In the genomic region with DNA sequence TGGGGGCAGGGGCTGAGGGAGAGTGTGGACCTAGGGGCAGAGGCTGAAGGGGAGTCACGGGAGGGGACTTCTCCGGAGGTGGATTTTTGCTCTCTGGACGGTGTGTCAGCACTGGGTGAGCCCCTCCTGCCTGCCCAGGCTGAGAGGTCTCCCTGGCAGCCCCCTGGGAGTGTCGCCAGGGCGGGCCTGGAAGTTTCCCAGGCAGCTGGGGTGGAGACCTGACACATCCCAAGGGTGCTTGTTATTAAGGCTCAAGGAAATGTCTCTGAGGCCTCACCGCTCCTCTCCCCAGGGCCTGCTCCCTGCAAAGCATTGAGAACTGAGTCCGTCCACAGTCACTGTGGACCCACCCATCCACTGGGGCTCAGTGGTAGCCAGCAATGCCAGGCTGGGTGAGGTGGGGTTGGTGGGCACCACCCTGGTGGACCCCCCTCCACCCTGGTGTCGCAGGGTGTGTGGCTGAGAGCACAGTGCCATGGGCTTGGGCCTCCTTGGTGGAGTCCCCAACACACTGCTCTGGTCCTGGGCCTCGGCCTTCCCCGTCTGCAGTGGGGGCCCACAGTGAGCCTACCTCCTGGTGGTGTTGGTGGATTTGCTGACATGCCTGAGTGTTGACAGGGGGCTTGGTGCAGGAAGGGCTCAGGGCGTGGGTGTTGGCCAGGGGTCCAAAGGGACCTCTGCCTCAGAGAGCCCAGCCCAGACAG, we compare ENCODE assay signal across 8 cellular contexts. TPM values are rescaled to one million over a fixed set of nuclear protein-coding genes. Genes with fewer than 3 reads are reported as not detected.
DNase-seq lines count a peak whose midpoint lies in the region; ATAC-seq, FAIRE-seq and TF ChIP-seq lines count a peak whose summit lies in the region.

No MANE protein-coding gene starts in this region.

- H3K4me3 ChIP-seq in colonic mucosa, result peak overlapping the region; percentile 12
- peak overlapping the region; percentile 15 to 41 for H3K4me3 ChIP-seq in mucosa of rectum (ENCODE audit: low read length in 2 of 2)
- peak overlapping the region in 3 of 4 donors; percentile 88 to 96 (median 91) for H3K4me3 ChIP-seq in upper lobe of left lung

- no peak for TF ChIP-seq EP300 in upper lobe of left lung (IDR thresholded peaks at IDR 0.05)

- H3K4me1 Mint-ChIP-seq in activated T-cell treated with anti-CD3 and anti-CD28 coated beads, Interleukin-2, amount 50 U/mL, for 72 hours (ENCODE audit: low read depth), result peaks cover 48% of the 10 kb centered on the region

- no peak for FAIRE-seq in HTR-8/SVneo (lab: Jason Lieb, UNC)

- H3K36me3 ChIP-seq in colonic mucosa (no peaks in the 10 kb centered on the region), mucosa of rectum (ENCODE audit: control insufficient read depth in 2 of 2, insufficient read depth in 2 of 2, low read length in 2 of 2) (no peaks in the 10 kb centered on the region), upper lobe of left lung (peaks cover 0 to 3% (median 0%) of the 10 kb centered on the region in 4 donors)

- intact Hi-C loops in colonic mucosa (cut with DNase I), result no loop called here

- H3K4me1 ChIP-seq in colonic mucosa (peaks cover 32% of the 10 kb centered on the region), mucosa of rectum (ENCODE audit: control insufficient read depth in 2 of 2, insufficient read depth in 2 of 2, low read length in 2 of 2) (peaks cover 57 to 63% of the 10 kb centered on the region in 2 donors), upper lobe of left lung (peaks cover 61 to 87% (median 78%) of the 10 kb centered on the region in 4 donors)

- no peak for TF ChIP-seq CTCF in colonic mucosa (IDR thresholded peaks at IDR 0.05)
- TF ChIP-seq CTCF in upper lobe of left lung (IDR thresholded peaks at IDR 0.05), result no peak

- H3K9me3 ChIP-seq in colonic mucosa (no peaks in the 10 kb centered on the region), mucosa of rectum (ENCODE audit: control insufficient read depth in 2 of 2, low read length in 2 of 2) (no peaks in the 10 kb centered on the region), upper lobe of left lung (no peaks in the 10 kb centered on the region)

- ATAC-seq in activated T-cell treated with anti-CD3 and anti-CD28 coated beads, Interleukin-2, amount 50 U/mL, for 72 hours (replicated peaks in 1 of 2), result no peak
- no peak for ATAC-seq in upper lobe of left lung (ENCODE audit: low FRiP score in 2 of 2)

- WGBS in upper lobe of left lung, 2 donors, result 53 to 67% methylated on average over 2 to 9 of the region's 11 CpGs

- no peak overlapping the region for H3K27ac Mint-ChIP-seq in activated T-cell treated with anti-CD3 and anti-CD28 coated beads, Interleukin-2, amount 50 U/mL, for 72 hours

- H3K36me3 Mint-ChIP-seq in activated T-cell treated with anti-CD3 and anti-CD28 coated beads, Interleukin-2, amount 50 U/mL, for 72 hours (ENCODE audit: insufficient read depth in 2 of 2), result no peaks in the 10 kb centered on the region

- no peak for DNase-seq in activated T-cell treated with anti-CD3 and anti-CD28 coated beads, Interleukin-2, amount 50 U/mL, for 72 hours
- no peak for DNase-seq in activated T-cell treated with anti-CD3 and anti-CD28 coated beads, Interleukin-2, amount 50 U/mL, for 1 hour
- DNase-seq in colonic mucosa (no peak), upper lobe of left lung (no peak), HTR-8/SVneo (ENCODE audit: insufficient read length, low spot score) (no peak), NCI-H446 (lab: John Stamatoyannopoulos, UW) (no peak), DMS153 treated with DMSO at 0.1 percent for 48 hours (lab: John Stamatoyannopoulos, UW; ENCODE audit: unreplicated experiment) (no peak)

- H3K9me3 Mint-ChIP-seq in activated T-cell treated with anti-CD3 and anti-CD28 coated beads, Interleukin-2, amount 50 U/mL, for 72 hours, result no peaks in the 10 kb centered on the region

- peak overlapping the region; percentile 43 to 54 for H3K9ac ChIP-seq in colonic mucosa (ENCODE audit: low read depth in 2 of 2, low read length in 2 of 2)
- H3K9ac ChIP-seq in mucosa of rectum (ENCODE audit: low read depth in 1 of 2, low read length in 2 of 2), result peak overlapping the region in 1 of 2 donors; percentile 13

- H3K27me3 ChIP-seq in colonic mucosa (no peaks in the 10 kb centered on the region), mucosa of rectum (ENCODE audit: control insufficient read depth in 2 of 2, insufficient read depth in 2 of 2, low read length in 2 of 2) (no peaks in the 10 kb centered on the region), upper lobe of left lung (no peaks in the 10 kb centered on the region)

- no peaks in the 10 kb centered on the region for H3K27me3 Mint-ChIP-seq in activated T-cell treated with anti-CD3 and anti-CD28 coated beads, Interleukin-2, amount 50 U/mL, for 72 hours (ENCODE audit: low read depth)

- H3K27ac ChIP-seq in colonic mucosa, result peak overlapping the region; percentile 55
- peak overlapping the region; percentile 53 to 78 for H3K27ac ChIP-seq in mucosa of rectum (ENCODE audit: low read depth in 2 of 2, low read length in 2 of 2)
- H3K27ac ChIP-seq in upper lobe of left lung, result peak overlapping the region; percentile 98 to 99 (median 98)

- H3K4me3 Mint-ChIP-seq in activated T-cell treated with anti-CD3 and anti-CD28 coated beads, Interleukin-2, amount 50 U/mL, for 72 hours, result peak overlapping the region; percentile 43 to 45

- no peak for TF ChIP-seq POLR2A in upper lobe of left lung (IDR thresholded peaks at IDR 0.05)

RNA-seq across cellular contexts. Expression of a gene that starts 2.5 kb away (rescaled TPM):
- total RNA-seq in activated T-cell treated with anti-CD3 and anti-CD28 coated beads, Interleukin-2, amount 50 U/mL, for 72 hours, result 100 to 1,000 TPM; 116 to 122 TPM
- 100 to 1,000 TPM; 185 to 208 TPM for total RNA-seq in colonic mucosa
- 1,000 to 10,000 TPM in 1 of 6 donors, 100 to 1,000 TPM in 5; 398 to 1,053 (median 787) TPM for total RNA-seq in upper lobe of left lung

RNA-seq across cellular contexts. Expression of a gene that starts 20.9 kb away (rescaled TPM):
- 10 to 100 TPM; 50.6 to 52.2 TPM for total RNA-seq in activated T-cell treated with anti-CD3 and anti-CD28 coated beads, Interleukin-2, amount 50 U/mL, for 72 hours
- total RNA-seq in colonic mucosa (10 to 100 TPM; 35.6 to 59.0 TPM), upper lobe of left lung (10 to 100 TPM; 28.9 to 69.4 (median 50.3) TPM)

Comparison
In these comparisons a context has a peak if more than half of its experiments do, and no peak if none do; other contexts are left out.
1. H3K4me3 ChIP-seq: peak in every context shown above with its lines; median percentile 91 in upper lobe of left lung; 28 in mucosa of rectum; 12 in colonic mucosa.